ENCODE assay signal across 14 cellular contexts in the genomic region with DNA sequence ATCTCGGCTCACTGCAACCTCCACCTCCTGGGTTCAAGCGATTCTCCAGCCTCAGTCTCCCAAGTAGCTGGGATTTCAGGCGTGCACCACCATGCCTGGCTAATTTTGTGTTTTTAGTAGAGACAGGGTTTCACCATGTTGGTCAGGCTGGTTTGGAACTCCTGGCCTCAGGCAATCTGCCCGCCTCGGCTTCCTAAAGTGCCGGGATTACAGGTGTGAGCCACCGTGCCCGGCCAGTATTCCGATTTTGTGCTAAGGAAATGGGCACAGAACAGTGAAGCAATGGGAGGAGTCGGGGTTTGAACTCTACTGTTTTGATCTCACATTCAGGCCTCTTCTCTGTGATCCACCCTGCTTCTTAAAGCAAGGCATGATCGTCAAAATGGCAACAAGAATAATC. TPM values are rescaled to one million over a fixed set of nuclear protein-coding genes. Genes with fewer than 3 reads are reported as not detected.
"Had no signal": no experiment of that assay in that cellular context is flagged by ENCODE, and none has a peak within 500 bp of the region (broad histone marks: within the 10 kb centered on the region; RNA-seq: fewer than 3 reads in every experiment).

No MANE protein-coding gene starts in this region.

RNA-seq across cellular contexts. Expression of a gene that starts 20.4 kb away (rescaled TPM):
- total RNA-seq: activated B cell treated with CpG ODN at 0.5 μM for 24 hours; activated CD8-positive, alpha-beta T cell treated with anti-CD3 and anti-CD28 coated beads for 36 hours; activated T-cell treated with anti-CD3 and anti-CD28 coated beads, Interleukin-2, amount 50 U/mL, for 4 hours; activated T-helper 17 cell treated with anti-CD3 and anti-CD28 coated beads, Interleukin-2, amount 50 U/mL, for 72 hours; fibroblast of villous mesenchyme; liver; naive thymus-derived CD8-positive, alpha-beta T cell; SJSA1; T-cell; T-helper 2 cell treated with Interferon-gamma antibody and Interleukin-4, amounts not matched to agents 100 ng/mL and 5 ng/mL, for 36 hours had no signal
- polyA plus RNA-seq: naive thymus-derived CD8-positive, alpha-beta T cell had no signal

RNA-seq across cellular contexts. Expression of a gene that starts 36.7 kb away (rescaled TPM):
- total RNA-seq: activated B cell treated with CpG ODN at 0.5 μM for 24 hours; activated CD8-positive, alpha-beta T cell treated with anti-CD3 and anti-CD28 coated beads for 36 hours; activated T-cell treated with anti-CD3 and anti-CD28 coated beads, Interleukin-2, amount 50 U/mL, for 4 hours; dermis blood vessel endothelial cell; fibroblast of lung; fibroblast of villous mesenchyme; SJSA1; T-helper 2 cell treated with Interferon-gamma antibody and Interleukin-4, amounts not matched to agents 100 ng/mL and 5 ng/mL, for 36 hours had no signal
- polyA plus RNA-seq: fibroblast of lung; naive thymus-derived CD8-positive, alpha-beta T cell had no signal

RNA-seq across cellular contexts. Expression of a gene that starts 44.4 kb away (rescaled TPM):
- total RNA-seq: activated B cell treated with CpG ODN at 0.5 μM for 24 hours; activated CD8-positive, alpha-beta T cell treated with anti-CD3 and anti-CD28 coated beads for 36 hours; activated T-cell treated with anti-CD3 and anti-CD28 coated beads, Interleukin-2, amount 50 U/mL, for 4 hours; activated T-helper 17 cell treated with anti-CD3 and anti-CD28 coated beads, Interleukin-2, amount 50 U/mL, for 72 hours; dermis blood vessel endothelial cell; fibroblast of lung; fibroblast of villous mesenchyme; left cardiac atrium; naive thymus-derived CD8-positive, alpha-beta T cell; progenitor cell of endocrine pancreas; SJSA1; T-cell; T-helper 2 cell treated with Interferon-gamma antibody and Interleukin-4, amounts not matched to agents 100 ng/mL and 5 ng/mL, for 36 hours had no signal
- polyA plus RNA-seq: fibroblast of lung; naive thymus-derived CD8-positive, alpha-beta T cell had no signal
